11 cellular contexts compared by ENCODE assay signal in the genomic region with DNA sequence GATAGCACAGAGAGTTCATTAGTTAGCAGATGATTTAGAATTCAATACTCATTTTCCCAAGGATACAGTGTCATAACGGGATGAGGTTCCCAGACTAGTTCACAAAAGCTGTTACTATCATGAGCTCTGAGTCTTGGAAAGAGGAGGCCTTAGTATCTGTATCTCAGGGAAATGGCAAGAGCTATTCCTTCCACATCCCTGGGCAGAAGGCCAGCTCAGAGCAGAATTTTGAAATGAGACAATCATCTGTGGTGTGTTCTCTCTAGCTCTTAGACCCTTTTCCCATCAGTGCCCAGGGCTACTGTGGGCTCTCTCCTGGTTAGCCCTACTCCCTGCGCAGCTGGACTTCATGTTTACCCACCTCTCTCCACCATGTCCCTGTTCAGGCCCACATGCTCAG.
DNase-seq lines count a peak whose midpoint lies in the region; ATAC-seq, FAIRE-seq and TF ChIP-seq lines count a peak whose summit lies in the region.
"Had no signal": no experiment of that assay in that cellular context is flagged by ENCODE, and none has a peak within 500 bp of the region (broad histone marks: within the 10 kb centered on the region; RNA-seq: fewer than 3 reads in every experiment).

No MANE protein-coding gene starts in this region.

- H3K27me3 Mint-ChIP-seq in astrocyte (ENCODE audit: low read depth, unreplicated experiment): no peaks in the 10 kb centered on the region
- H3K27me3 Mint-ChIP-seq: stimulated activated naive CD8-positive, alpha-beta T cell treated with anti-CD3 and anti-CD28 coated beads, Interleukin-15, Interleukin-2, amounts not matched to agents 100 ng/mL and 50 ng/mL, for 24 hours had no signal

- peaks cover 26% of the 10 kb centered on the region for H3K4me1 Mint-ChIP-seq in astrocyte (ENCODE audit: low read depth, unreplicated experiment)

- peaks cover 7% of the 10 kb centered on the region for H3K36me3 Mint-ChIP-seq in astrocyte (ENCODE audit: low read depth, unreplicated experiment)

- H3K4me2 ChIP-seq in astrocyte (ENCODE audit: low read length): peak overlapping the region; percentile 51

- no peak for FAIRE-seq in astrocyte (lab: Jason Lieb, UNC)

- H2AFZ ChIP-seq in astrocyte (ENCODE audit: low read depth, low read length): no peak overlapping the region

- H3K27me3 ChIP-seq in astrocyte (ENCODE audit: insufficient read depth, low read length): no peaks in the 10 kb centered on the region
- H3K27me3 ChIP-seq in right atrium auricular region: no peaks in the 10 kb centered on the region
- H3K27me3 ChIP-seq: BLaER1 treated with 17β-estradiol and CSF1 and Interleukin-3, amounts not matched to agents 10 nM and 100 nM had no signal

- no peak overlapping the region for H3K4me3 ChIP-seq in astrocyte (ENCODE audit: insufficient read depth, low read depth, low read length)
- no peak overlapping the region for H3K4me3 ChIP-seq in right atrium auricular region
- H3K4me3 ChIP-seq in skeletal muscle cell (ENCODE audit: low read depth, low read length): no peak overlapping the region
- H3K4me3 ChIP-seq: BLaER1 treated with 17β-estradiol and CSF1 and Interleukin-3, amounts not matched to agents 10 nM and 100 nM had no signal

- H3K79me2 ChIP-seq in astrocyte (ENCODE audit: insufficient read depth, low read length): no peaks in the 10 kb centered on the region

- peak overlapping the region; percentile 50 for H3K9ac ChIP-seq in astrocyte (ENCODE audit: low read length)
- H3K9ac ChIP-seq: BLaER1 treated with 17β-estradiol and CSF1 and Interleukin-3, amounts not matched to agents 10 nM and 100 nM had no signal

- H3K4me3 Mint-ChIP-seq in astrocyte (ENCODE audit: unreplicated experiment): no peak overlapping the region
- H3K4me3 Mint-ChIP-seq: stimulated activated naive CD8-positive, alpha-beta T cell treated with anti-CD3 and anti-CD28 coated beads, Interleukin-15, Interleukin-2, amounts not matched to agents 100 ng/mL and 50 ng/mL, for 24 hours had no signal

- no peaks in the 10 kb centered on the region for H4K20me1 ChIP-seq in astrocyte (ENCODE audit: insufficient read depth, low read length)
- H4K20me1 ChIP-seq: BLaER1 treated with 17β-estradiol and CSF1 and Interleukin-3, amounts not matched to agents 10 nM and 100 nM had no signal

- no peaks in the 10 kb centered on the region for H3K9me3 ChIP-seq in astrocyte (ENCODE audit: insufficient read depth, low read depth, low read length)
- H3K9me3 ChIP-seq in right atrium auricular region: no peaks in the 10 kb centered on the region
- H3K9me3 ChIP-seq: BLaER1 treated with 17β-estradiol and CSF1 and Interleukin-3, amounts not matched to agents 10 nM and 100 nM had no signal

- TF ChIP-seq CTCF in AG09319 (IDR thresholded peaks at IDR 0.05; ENCODE audit: low read depth, low read length) (no peak), astrocyte (IDR thresholded peaks at IDR 0.05; ENCODE audit: insufficient read depth, low read depth, low read length) (no peak), right atrium auricular region (IDR thresholded peaks at IDR 0.05) (no peak)

- H3K4me1 ChIP-seq in astrocyte (ENCODE audit: insufficient read depth, low read length): peaks cover 19% of the 10 kb centered on the region
- peaks cover 0 to 19% of the 10 kb centered on the region in 2 donors for H3K4me1 ChIP-seq in right atrium auricular region

- H3K27ac Mint-ChIP-seq in astrocyte (ENCODE audit: unreplicated experiment): peak overlapping the region; percentile 77
- H3K27ac Mint-ChIP-seq: stimulated activated naive CD8-positive, alpha-beta T cell treated with anti-CD3 and anti-CD28 coated beads, Interleukin-15, Interleukin-2, amounts not matched to agents 100 ng/mL and 50 ng/mL, for 24 hours had no signal

- DNase-seq in AG09319 (ENCODE audit: extremely low read depth, low read depth): peak; percentile 22
- peak; percentile 67 for DNase-seq in astrocyte (ENCODE audit: low read depth)
- peak; percentile 83 for DNase-seq in right atrium auricular region (ENCODE audit: low spot score)
- peak; percentile 82 for DNase-seq in skeletal muscle cell (ENCODE audit: low read depth)
- no peak for DNase-seq in midbrain (lab: John Stamatoyannopoulos, UW)
- no peak for DNase-seq in NK-92 (lab: John Stamatoyannopoulos, UW; ENCODE audit: unreplicated experiment)
- no peak for DNase-seq in stimulated activated naive CD8-positive, alpha-beta T cell treated with anti-CD3 and anti-CD28 coated beads, Interleukin-15, Interleukin-2, amounts not matched to agents 100 U/mL and 50 U/mL, for 24 hours
- DNase-seq: NCI-H1092 had no signal

- no peak for ATAC-seq in HG03439 (IDR thresholded peaks at IDR 0.05; ENCODE audit: unreplicated experiment)
- ATAC-seq in stimulated activated naive CD8-positive, alpha-beta T cell treated with anti-CD3 and anti-CD28 coated beads, Interleukin-15, Interleukin-2, amounts not matched to agents 100 U/mL and 50 U/mL, for 24 hours: no peak

- H3K27ac ChIP-seq in astrocyte (ENCODE audit: low read depth, low read length): peak overlapping the region; percentile 53
- H3K27ac ChIP-seq in right atrium auricular region: peak overlapping the region; percentile 72 to 78
- H3K27ac ChIP-seq: BLaER1 treated with 17β-estradiol and CSF1 and Interleukin-3, amounts not matched to agents 10 nM and 100 nM had no signal

- H3K36me3 ChIP-seq in astrocyte (ENCODE audit: insufficient read depth, low read length): no peaks in the 10 kb centered on the region
- no peaks in the 10 kb centered on the region for H3K36me3 ChIP-seq in right atrium auricular region

- H3K9me3 Mint-ChIP-seq in astrocyte (ENCODE audit: unreplicated experiment): peaks cover 3% of the 10 kb centered on the region
- H3K9me3 Mint-ChIP-seq: stimulated activated naive CD8-positive, alpha-beta T cell treated with anti-CD3 and anti-CD28 coated beads, Interleukin-15, Interleukin-2, amounts not matched to agents 100 ng/mL and 50 ng/mL, for 24 hours had no signal

Comparison
In these comparisons a context has a peak if more than half of its experiments do, and no peak if none do; other contexts are left out.
1. DNase-seq: peak in AG09319 (single experiment), astrocyte (single experiment), right atrium auricular region (single experiment) and skeletal muscle cell (single experiment); none in midbrain (single experiment), NK-92 (single experiment) and stimulated activated naive CD8-positive, alpha-beta T cell treated with anti-CD3 and anti-CD28 coated beads, Interleukin-15, Interleukin-2, amounts not matched to agents 100 U/mL and 50 U/mL, for 24 hours (single experiment).